Comparison of ENCODE assay signal across 15 cellular contexts in genomic region chr2:30385327-30385726, GRCh38.
DNase-seq lines count a peak whose midpoint lies in the region; ATAC-seq, FAIRE-seq and TF ChIP-seq lines count a peak whose summit lies in the region.
"Had no signal": no experiment of that assay in that cellular context is flagged by ENCODE, and none has a peak within 500 bp of the region (broad histone marks: within the 10 kb centered on the region; RNA-seq: fewer than 3 reads in every experiment).

No MANE protein-coding gene starts in this region.

- H3K27ac ChIP-seq in HepG2 (ENCODE audit: extremely low read length, insufficient read depth, low read length), result no peak overlapping the region
- H3K27ac ChIP-seq: BLaER1 had no signal

- ATAC-seq in HepG2, result peak; percentile 95
- no peak for ATAC-seq in HG02970 (IDR thresholded peaks at IDR 0.05; ENCODE audit: low FRiP score, unreplicated experiment)
- ATAC-seq in HG02759 (IDR thresholded peaks at IDR 0.05; ENCODE audit: unreplicated experiment), result no peak
- ATAC-seq: stimulated activated memory B cell treated with anti-CD40 and anti-IgM and Interleukin-4, amounts not matched to agents 10 μg/mL and 1 μg/mL and 100 μg/mL, for 72 hours had no signal

- CTCF ChIA-PET in HepG2 (lab: Yijun Ruan, JAX; ENCODE audit: low intra/inter-chr PET ratio, low total read pairs), result no interaction called here

- intact Hi-C loops in HepG2 (cut with micrococcal nuclease; ENCODE audit: unreplicated experiment), result no loop called here

- H3K27me3 ChIP-seq in bronchial epithelial cell (ENCODE audit: control insufficient read depth, insufficient read depth, low read length), result peaks cover 2% of the 10 kb centered on the region
- H3K27me3 ChIP-seq in HepG2 (ENCODE audit: control insufficient read depth in 1 of 2, insufficient read depth in 2 of 2, low read length in 2 of 2), result no peaks in the 10 kb centered on the region; a peak in 1 of 5 replicates
- H3K27me3 ChIP-seq: BLaER1 had no signal

- no peak overlapping the region for H3K9ac ChIP-seq in HepG2 (ENCODE audit: insufficient read depth, low read depth, low read length)
- H3K9ac ChIP-seq: BLaER1 had no signal

- H3K36me3 ChIP-seq in bronchial epithelial cell (ENCODE audit: control insufficient read depth, insufficient read depth, low read length) (no peaks in the 10 kb centered on the region), HepG2 (replicated peaks in 1 of 2; ENCODE audit: control insufficient read depth in 1 of 2, insufficient read depth in 2 of 2, low read length in 2 of 2) (no peaks in the 10 kb centered on the region)
- H3K36me3 ChIP-seq: BLaER1 had no signal

- POLR2A ChIA-PET in HepG2 (lab: Yijun Ruan, JAX), result no interaction called here

- WGBS in HepG2 (ENCODE audit: low lambda C conversion rate), result 0% methylated on average over 5 of the region's 5 CpGs

- DNase-seq in AG20443 (ENCODE audit: low spot score) (peak; percentile 73), M059J (ENCODE audit: low read depth) (peak; percentile 40), bronchial epithelial cell (ENCODE audit: low read depth) (peak; percentile 14), HepG2 (ENCODE audit: low spot score) (no peak), DMS 273 (lab: John Stamatoyannopoulos, UW; ENCODE audit: unreplicated experiment) (no peak), DMS79 (lab: John Stamatoyannopoulos, UW) (no peak)
- DNase-seq: activated T-cell treated with anti-CD3 and anti-CD28 coated beads for 4 hours; central memory CD4-positive, alpha-beta T cell; Kasumi-1; NCI-H748 treated with DMSO at 0.1 percent for 48 hours had no signal

- no peak overlapping the region for H2AFZ ChIP-seq in HepG2 (ENCODE audit: low read length)

- H3K9me3 ChIP-seq in HepG2 (ENCODE audit: low read length), result no peaks in the 10 kb centered on the region
- H3K9me3 ChIP-seq: BLaER1 had no signal

- H3K4me2 ChIP-seq in HepG2 (ENCODE audit: low read depth, low read length), result no peak overlapping the region
- H3K4me2 ChIP-seq: BLaER1 had no signal

- BruUV-seq in HepG2 (replicated peaks; lab: Mats Ljungman, UMichigan), result no TSS peak

- TF ChIP-seq RAD21 in HepG2 (CRISPR knock-in tag; IDR thresholded peaks at IDR 0.05), result no peak

- H3K4me3 ChIP-seq in bronchial epithelial cell (ENCODE audit: low read depth, low read length) (no peak overlapping the region), HepG2 (replicated peaks in 1 of 3; ENCODE audit: insufficient read depth in 1 of 3, low read depth in 2 of 3, low read length in 3 of 3) (no peak overlapping the region)
- H3K4me3 ChIP-seq: BLaER1 had no signal

- no peaks in the 10 kb centered on the region for H3K4me1 ChIP-seq in HepG2 (ENCODE audit: insufficient read depth, low read length)

- TF ChIP-seq POLR2A in HepG2 (IDR thresholded peaks at IDR 0.05; ENCODE audit: insufficient read depth in 1 of 2, low read depth in 2 of 2, low read length in 2 of 2), result no peak

- H3K79me2 ChIP-seq in HepG2 (ENCODE audit: insufficient read depth, low read length), result no peaks in the 10 kb centered on the region

- FAIRE-seq in bronchial epithelial cell (lab: Jason Lieb, UNC) (no peak), HepG2 (lab: Jason Lieb, UNC) (no peak)
- FAIRE-seq: TTC549 had no signal

- TF ChIP-seq EP300 in HepG2 (IDR thresholded peaks at IDR 0.05; ENCODE audit: low read depth in 2 of 2, low read length in 2 of 2), result no peak
- TF ChIP-seq EP300 in HepG2 (CRISPR knock-in tag; IDR thresholded peaks at IDR 0.05; ENCODE audit: borderline replicate concordance), result no peak

- in situ Hi-C loops in HepG2 (cut with HindIII; ENCODE audit: extremely low pct_ligation_motif_present, low pct_unique_long_range_greater_than_20kb), result no loop called here

- no peaks in the 10 kb centered on the region; the same call in 1 of the 2 replicates for H4K20me1 ChIP-seq in HepG2 (ENCODE audit: insufficient read depth, low read length)
- H4K20me1 ChIP-seq: BLaER1 had no signal

- TF ChIP-seq CTCF in bronchial epithelial cell (IDR thresholded peaks at IDR 0.05; ENCODE audit: insufficient read depth, low read length, severe bottlenecking) (no peak), HepG2 (CRISPR knock-in tag; IDR thresholded peaks at IDR 0.05) (no peak)

TF ChIP-seq in HepG2, 621 proteins besides CTCF, POLR2A, EP300 and RAD21 (continues in another document):
- TF ChIP-seq NFAT5 (CRISPR knock-in tag; IDR thresholded peaks at IDR 0.05) (0 out of 2 replicates have a peak, but pooled peaks have one; percentile 29), ZNF101 (CRISPR knock-in tag; IDR thresholded peaks at IDR 0.05; ENCODE audit: borderline replicate concordance, low read depth) (no peak), ATF2 (CRISPR knock-in tag; IDR thresholded peaks at IDR 0.05) (0 out of 2 replicates have a peak, but pooled peaks have one; percentile 22), KDM5A (IDR thresholded peaks at IDR 0.05; ENCODE audit: borderline replicate concordance, low read length) (no peak), ZNF644 (CRISPR knock-in tag; IDR thresholded peaks at IDR 0.05; ENCODE audit: low read depth) (peak; percentile 57; the same call in 1 of the 2 replicates), GLMP (CRISPR knock-in tag; IDR thresholded peaks at IDR 0.05; ENCODE audit: borderline replicate concordance) (no peak), ZBTB42 (CRISPR knock-in tag; IDR thresholded peaks at IDR 0.05) (no peak), CAMTA2 (CRISPR knock-in tag; IDR thresholded peaks at IDR 0.05; ENCODE audit: borderline replicate concordance) (no peak), HDAC6 (IDR thresholded peaks at IDR 0.05; ENCODE audit: low read depth, low read length) (no peak), ZNF430 (CRISPR knock-in tag; IDR thresholded peaks at IDR 0.05) (0 out of 2 replicates have a peak, but pooled peaks have one; percentile 27), ZNF263 (CRISPR knock-in tag; IDR thresholded peaks at IDR 0.05) (no peak), ZSCAN9 (CRISPR knock-in tag; IDR thresholded peaks at IDR 0.05; ENCODE audit: borderline replicate concordance) (peak; percentile 60; the same call in 1 of the 2 replicates)

Comparison
In these comparisons a context has a peak if more than half of its experiments do, and no peak if none do; other contexts are left out.
1. DNase-seq: peak in AG20443 (single experiment), M059J (single experiment) and bronchial epithelial cell (single experiment); none in HepG2 (single experiment), DMS 273 (single experiment) and DMS79 (single experiment).